32 cellular contexts compared by ENCODE assay signal in genomic region chr2:107027797-107028196, GRCh38.
"Had no signal": no experiment of that assay in that cellular context is flagged by ENCODE, and none has a peak within 500 bp of the region (broad histone marks: within the 10 kb centered on the region; RNA-seq: fewer than 3 reads in every experiment).

No MANE protein-coding gene starts in this region.

- H3K4me3 ChIP-seq: adrenal gland, breast epithelium, cardiac muscle cell, esophagus squamous epithelium had no signal

- H3K36me3 ChIP-seq: adrenal gland, breast epithelium, cardiac muscle cell, esophagus squamous epithelium, WERI-Rb-1 had no signal

- H3K27ac ChIP-seq: adrenal gland, breast epithelium, cardiac muscle cell, epithelial cell of prostate, esophagus squamous epithelium, WERI-Rb-1 had no signal

- DNase-seq: activated B cell treated with CpG ODN at 0.5 μM for 24 hours; activated CD4-positive, alpha-beta memory T cell treated with anti-CD3 and anti-CD28 coated beads for 36 hours; activated CD4-positive, alpha-beta T cell treated with anti-CD3 and anti-CD28 coated beads for 48 hours; activated CD4-positive, alpha-beta T cell treated with anti-CD3 and anti-CD28 coated beads, Interleukin-2, amount 50 U/mL, for 1 hour; activated CD8-positive, alpha-beta memory T cell treated with anti-CD3 and anti-CD28 coated beads, Interleukin-2, amount 10 ng/mL, durations not matched to agents 7 days and 5 days; activated CD8-positive, alpha-beta memory T cell treated with anti-CD3 and anti-CD28 coated beads, Interleukin-2, amount 50 U/mL, for 4 hours; activated CD8-positive, alpha-beta T cell treated with anti-CD3 and anti-CD28 coated beads, Interleukin-2, amount 10 ng/mL, durations not matched to agents 7 days and 5 days; activated effector memory CD4-positive, alpha-beta T cell treated with anti-CD3 and anti-CD28 coated beads, Interleukin-2, amount 50 U/mL, for 16 hours; activated naive CD4-positive, alpha-beta T cell treated with anti-CD3 and anti-CD28 coated beads for 36 hours; activated naive CD8-positive, alpha-beta T cell treated with anti-CD3 and anti-CD28 coated beads for 36 hours; activated naive CD8-positive, alpha-beta T cell treated with anti-CD3 and anti-CD28 coated beads, Interleukin-2, amount 50 U/mL, for 24 hours; activated T-cell treated with anti-CD3 and anti-CD28 coated beads, Interleukin-2, amount 50 U/mL, for 1 hour; activated T-cell treated with anti-CD3 and anti-CD28 coated beads, Interleukin-2, amount 50 U/mL, for 48 hours; adrenal gland; amygdala; aorta; central memory CD4-positive, alpha-beta T cell; cerebellar nuclear complex; effector CD8-positive, alpha-beta T cell; esophagus squamous epithelium; foreskin melanocyte; head of caudate nucleus; T-helper 1 cell; T-helper 17 cell; T1000; WERI-Rb-1 had no signal

- ATAC-seq: activated CD4-positive, CD25-positive, alpha-beta regulatory T cell treated with anti-CD3 and anti-CD28 coated beads, Interleukin-2, amount 50 U/mL, for 24 hours; activated CD8-positive, alpha-beta memory T cell treated with anti-CD3 and anti-CD28 coated beads, Interleukin-2, amount 10 ng/mL, durations not matched to agents 7 days and 5 days; activated CD8-positive, alpha-beta T cell treated with anti-CD3 and anti-CD28 coated beads, Interleukin-2, amount 10 ng/mL, durations not matched to agents 7 days and 5 days; activated naive CD8-positive, alpha-beta T cell treated with anti-CD3 and anti-CD28 coated beads, Interleukin-2, amount 50 U/mL, for 24 hours; T-helper 17 cell had no signal

- H3K9me3 ChIP-seq: adrenal gland, esophagus squamous epithelium had no signal

- H3K4me1 ChIP-seq: adrenal gland, breast epithelium, esophagus squamous epithelium had no signal

- H3K27me3 ChIP-seq: adrenal gland, breast epithelium, cardiac muscle cell had no signal

- FAIRE-seq: endometrium, endothelial cell of umbilical vein had no signal
